8 cellular contexts compared by ENCODE assay signal in genomic region chr16:2223375-2224182, GRCh38.
DNase-seq lines count a peak whose midpoint lies in the region; ATAC-seq and TF ChIP-seq lines count a peak whose summit lies in the region.

E4F1 (plus strand) TSS chr16:2223591; CDS start chr16:2223614, 23 bp downstream.

- peak within 1 kb of the TSS; percentile 83 for H3K4me3 ChIP-seq in AG09309 (ENCODE audit: control insufficient read depth, low read depth, low read length)

- DNase-seq in AG09309 (ENCODE audit: low read depth), result peak; percentile 94
- peak; percentile 94 to 99 for DNase-seq in NCI-H446 (lab: John Stamatoyannopoulos, UW)
- peak; percentile 99 for DNase-seq in cerebellar cortex (ENCODE audit: low spot score)
- DNase-seq in islet precursor cell, result peak; percentile 100
- DNase-seq in stimulated activated CD4-positive, alpha-beta T cell treated with anti-CD3 and anti-CD28 coated beads, Interleukin-12 subunit alpha, Interleukin-12 subunit beta, amount 100 ng/mL, for 48 hours (ENCODE audit: low read depth in 2 of 3, low spot score in 1 of 3), result peak; percentile 99 to 100 (median 100)

- TF ChIP-seq CTCF in AG09309 (IDR thresholded peaks at IDR 0.05; ENCODE audit: control insufficient read depth, insufficient read depth, low read depth, low read length, missing control alignments), result no peak

- ATAC-seq in GM19025 (IDR thresholded peaks at IDR 0.05; ENCODE audit: low read depth, unreplicated experiment) (peak; percentile 92), HG03342 (IDR thresholded peaks at IDR 0.05; ENCODE audit: unreplicated experiment) (peak; percentile 92)
- ATAC-seq in activated CD4-positive, CD25-positive, alpha-beta regulatory T cell treated with anti-CD3 and anti-CD28 coated beads, Interleukin-2, amount 50 U/mL, for 24 hours, result peak; percentile 98

Comparison
In these comparisons a context has a peak if more than half of its experiments do, and no peak if none do; other contexts are left out.
1. Peak in every context shown above with its lines: DNase-seq, ATAC-seq and H3K4me3 ChIP-seq.